37 cellular contexts compared by ENCODE assay signal in genomic region chr7:157248659-157249058, GRCh38.
"Had no signal": no experiment of that assay in that cellular context is flagged by ENCODE, and none has a peak within 500 bp of the region (broad histone marks: within the 10 kb centered on the region; RNA-seq: fewer than 3 reads in every experiment).

No MANE protein-coding gene starts in this region.

- FAIRE-seq: astrocyte had no signal

- H3K36me3 ChIP-seq: breast epithelium had no signal

- H3K9me3 Mint-ChIP-seq: activated naive CD4-positive, alpha-beta T cell treated with anti-CD3 and anti-CD28 coated beads for 36 hours; activated naive CD4-positive, alpha-beta T cell treated with anti-CD3 and anti-CD28 coated beads, Interleukin-2, amount 10 ng/mL, durations not matched to agents 7 days and 5 days; activated naive CD4-positive, alpha-beta T cell treated with anti-CD3 and anti-CD28 coated beads, Interleukin-2, amount 50 U/mL, for 24 hours; activated naive CD4-positive, alpha-beta T cell treated with anti-CD3 and anti-CD28 coated beads, Interleukin-2, amount 50 U/mL, for 72 hours; activated naive CD8-positive, alpha-beta T cell treated with anti-CD3 and anti-CD28 coated beads for 36 hours; activated naive CD8-positive, alpha-beta T cell treated with anti-CD3 and anti-CD28 coated beads, Interleukin-2, amount 10 ng/mL, durations not matched to agents 7 days and 5 days; activated naive CD8-positive, alpha-beta T cell treated with anti-CD3 and anti-CD28 coated beads, Interleukin-2, amount 50 U/mL, for 24 hours; activated T-cell treated with anti-CD3 and anti-CD28 coated beads, Interleukin-2, amount 50 U/mL, for 24 hours; activated T-cell treated with anti-CD3 and anti-CD28 coated beads, Interleukin-2, amount 50 U/mL, for 4 hours; activated T-cell treated with anti-CD3 and anti-CD28 coated beads, Interleukin-2, amount 50 U/mL, for 72 hours; activated T-helper 1 cell treated with anti-CD3 and anti-CD28 coated beads, Interleukin-12 subunit alpha, Interleukin-12 subunit beta, Interleukin-2, Interleukin-4 antibody, amounts not matched to agents 30 ng/mL and 10 ng/mL and 1 ng/mL, durations not matched to agents 14 hours and 24 hours and 36 hours; activated T-helper 17 cell treated with anti-CD3 and anti-CD28 coated beads, Interleukin-2, amount 50 U/mL, for 72 hours; activated T-helper 2 cell treated with anti-CD3 and anti-CD28 coated beads, Interferon-gamma antibody, Interleukin-2, Interleukin-4, amounts not matched to agents 10 μg/mL and 5 μg/mL and 100 μg/mL, durations not matched to agents 14 hours and 24 hours and 36 hours; brain; central memory CD8-positive, alpha-beta T cell had no signal

- H3K9me3 ChIP-seq: adrenal gland, ascending aorta, breast epithelium had no signal

- H3K36me3 Mint-ChIP-seq: activated naive CD4-positive, alpha-beta T cell treated with anti-CD3 and anti-CD28 coated beads, Interleukin-2, amount 50 U/mL, for 72 hours; activated naive CD8-positive, alpha-beta T cell had no signal

- H3K4me3 Mint-ChIP-seq: activated naive CD4-positive, alpha-beta T cell treated with anti-CD3 and anti-CD28 coated beads for 36 hours; activated naive CD4-positive, alpha-beta T cell treated with anti-CD3 and anti-CD28 coated beads, Interleukin-2, amount 10 ng/mL, durations not matched to agents 7 days and 5 days; activated naive CD4-positive, alpha-beta T cell treated with anti-CD3 and anti-CD28 coated beads, Interleukin-2, amount 50 U/mL, for 24 hours; activated naive CD8-positive, alpha-beta T cell; activated naive CD8-positive, alpha-beta T cell treated with anti-CD3 and anti-CD28 coated beads for 36 hours; activated naive CD8-positive, alpha-beta T cell treated with anti-CD3 and anti-CD28 coated beads, Interleukin-2, amount 10 ng/mL, durations not matched to agents 7 days and 5 days; activated naive CD8-positive, alpha-beta T cell treated with anti-CD3 and anti-CD28 coated beads, Interleukin-2, amount 50 U/mL, for 24 hours; activated T-cell treated with anti-CD3 and anti-CD28 coated beads, Interleukin-2, amount 50 U/mL, for 24 hours; activated T-cell treated with anti-CD3 and anti-CD28 coated beads, Interleukin-2, amount 50 U/mL, for 4 hours; activated T-cell treated with anti-CD3 and anti-CD28 coated beads, Interleukin-2, amount 50 U/mL, for 72 hours; activated T-helper 1 cell treated with anti-CD3 and anti-CD28 coated beads, Interleukin-12 subunit alpha, Interleukin-12 subunit beta, Interleukin-2, Interleukin-4 antibody, amounts not matched to agents 30 ng/mL and 10 ng/mL and 1 ng/mL, durations not matched to agents 14 hours and 24 hours and 36 hours; activated T-helper 17 cell treated with anti-CD3 and anti-CD28 coated beads, Interleukin-2, amount 50 U/mL, for 72 hours; brain; central memory CD8-positive, alpha-beta T cell had no signal

- ATAC-seq: activated naive CD4-positive, alpha-beta T cell treated with anti-CD3 and anti-CD28 coated beads, Interleukin-2, amount 50 U/mL, for 72 hours; activated naive CD8-positive, alpha-beta T cell treated with anti-CD3 and anti-CD28 coated beads, Interleukin-2, amount 50 U/mL, for 24 hours; activated T-cell treated with anti-CD3 and anti-CD28 coated beads, Interleukin-2, amount 50 U/mL, for 4 hours; activated T-cell treated with anti-CD3 and anti-CD28 coated beads, Interleukin-2, amount 50 U/mL, for 72 hours; activated T-helper 17 cell treated with anti-CD3 and anti-CD28 coated beads, Interleukin-2, amount 50 U/mL, for 72 hours; body of pancreas had no signal

- H3K27ac ChIP-seq: adrenal gland, ascending aorta, body of pancreas, brain microvascular endothelial cell, breast epithelium, cardiac muscle cell had no signal

- H3K27me3 ChIP-seq: adrenal gland, ascending aorta, body of pancreas, brain microvascular endothelial cell, breast epithelium, cardiac muscle cell had no signal

- H3K4me1 Mint-ChIP-seq: activated naive CD4-positive, alpha-beta T cell treated with anti-CD3 and anti-CD28 coated beads, Interleukin-2, amount 10 ng/mL, durations not matched to agents 7 days and 5 days; activated naive CD4-positive, alpha-beta T cell treated with anti-CD3 and anti-CD28 coated beads, Interleukin-2, amount 50 U/mL, for 24 hours; activated naive CD8-positive, alpha-beta T cell treated with anti-CD3 and anti-CD28 coated beads, Interleukin-2, amount 10 ng/mL, durations not matched to agents 7 days and 5 days; activated naive CD8-positive, alpha-beta T cell treated with anti-CD3 and anti-CD28 coated beads, Interleukin-2, amount 50 U/mL, for 24 hours; activated T-helper 17 cell treated with anti-CD3 and anti-CD28 coated beads, Interleukin-2, amount 50 U/mL, for 72 hours; brain; central memory CD8-positive, alpha-beta T cell had no signal

- DNase-seq: activated effector memory CD4-positive, alpha-beta T cell treated with anti-CD3 and anti-CD28 coated beads, Interleukin-2, amount 50 U/mL, for 16 hours; activated effector memory CD4-positive, alpha-beta T cell treated with Interleukin-2 at 50 U/mL for 16 hours; activated gamma-delta T cell; activated naive CD4-positive, alpha-beta T cell; activated naive CD4-positive, alpha-beta T cell treated with anti-CD3 and anti-CD28 coated beads for 36 hours; activated naive CD4-positive, alpha-beta T cell treated with anti-CD3 and anti-CD28 coated beads, Interleukin-2, amount 10 ng/mL, durations not matched to agents 7 days and 5 days; activated naive CD4-positive, alpha-beta T cell treated with anti-CD3 and anti-CD28 coated beads, Interleukin-2, amount 50 U/mL, for 16 hours; activated naive CD4-positive, alpha-beta T cell treated with Interleukin-2 at 50 U/mL for 16 hours; activated naive CD8-positive, alpha-beta T cell treated with anti-CD3 and anti-CD28 coated beads for 36 hours; activated naive CD8-positive, alpha-beta T cell treated with anti-CD3 and anti-CD28 coated beads, Interleukin-2, amount 10 ng/mL, durations not matched to agents 7 days and 5 days; activated naive CD8-positive, alpha-beta T cell treated with anti-CD3 and anti-CD28 coated beads, Interleukin-2, amount 50 U/mL, for 24 hours; activated T-cell treated with anti-CD3 and anti-CD28 coated beads, Interleukin-2, amount 50 U/mL, for 1 hour; activated T-cell treated with anti-CD3 and anti-CD28 coated beads, Interleukin-2, amount 50 U/mL, for 24 hours; activated T-cell treated with anti-CD3 and anti-CD28 coated beads, Interleukin-2, amount 50 U/mL, for 4 hours; activated T-cell treated with anti-CD3 and anti-CD28 coated beads, Interleukin-2, amount 50 U/mL, for 48 hours; activated T-cell treated with anti-CD3 and anti-CD28 coated beads, Interleukin-2, amount 50 U/mL, for 72 hours; adrenal gland; amniotic stem cell; amygdala; anterior cingulate cortex; body of pancreas; brain microvascular endothelial cell; caudate nucleus; central memory CD4-positive, alpha-beta T cell; cerebellar nuclear complex had no signal

- H3K27me3 Mint-ChIP-seq: activated naive CD4-positive, alpha-beta T cell treated with anti-CD3 and anti-CD28 coated beads, Interleukin-2, amount 10 ng/mL, durations not matched to agents 7 days and 5 days; activated naive CD4-positive, alpha-beta T cell treated with anti-CD3 and anti-CD28 coated beads, Interleukin-2, amount 50 U/mL, for 24 hours; activated naive CD8-positive, alpha-beta T cell; activated naive CD8-positive, alpha-beta T cell treated with anti-CD3 and anti-CD28 coated beads for 36 hours; activated naive CD8-positive, alpha-beta T cell treated with anti-CD3 and anti-CD28 coated beads, Interleukin-2, amount 10 ng/mL, durations not matched to agents 7 days and 5 days; activated naive CD8-positive, alpha-beta T cell treated with anti-CD3 and anti-CD28 coated beads, Interleukin-2, amount 50 U/mL, for 24 hours; activated T-cell treated with anti-CD3 and anti-CD28 coated beads, Interleukin-2, amount 50 U/mL, for 24 hours; activated T-helper 17 cell treated with anti-CD3 and anti-CD28 coated beads, Interleukin-2, amount 50 U/mL, for 72 hours; brain; central memory CD8-positive, alpha-beta T cell had no signal

- H3K4me1 ChIP-seq: adrenal gland, ascending aorta, body of pancreas, breast epithelium had no signal

- H3K4me3 ChIP-seq: adrenal gland, ascending aorta, body of pancreas, breast epithelium, cardiac muscle cell had no signal

- H3K27ac Mint-ChIP-seq: activated naive CD4-positive, alpha-beta T cell treated with anti-CD3 and anti-CD28 coated beads for 36 hours; activated naive CD4-positive, alpha-beta T cell treated with anti-CD3 and anti-CD28 coated beads, Interleukin-2, amount 10 ng/mL, durations not matched to agents 7 days and 5 days; activated naive CD4-positive, alpha-beta T cell treated with anti-CD3 and anti-CD28 coated beads, Interleukin-2, amount 50 U/mL, for 24 hours; activated naive CD4-positive, alpha-beta T cell treated with anti-CD3 and anti-CD28 coated beads, Interleukin-2, amount 50 U/mL, for 72 hours; activated naive CD8-positive, alpha-beta T cell; activated naive CD8-positive, alpha-beta T cell treated with anti-CD3 and anti-CD28 coated beads for 36 hours; activated naive CD8-positive, alpha-beta T cell treated with anti-CD3 and anti-CD28 coated beads, Interleukin-2, amount 10 ng/mL, durations not matched to agents 7 days and 5 days; activated naive CD8-positive, alpha-beta T cell treated with anti-CD3 and anti-CD28 coated beads, Interleukin-2, amount 50 U/mL, for 24 hours; activated T-cell treated with anti-CD3 and anti-CD28 coated beads, Interleukin-2, amount 50 U/mL, for 24 hours; activated T-cell treated with anti-CD3 and anti-CD28 coated beads, Interleukin-2, amount 50 U/mL, for 72 hours; activated T-helper 1 cell treated with anti-CD3 and anti-CD28 coated beads, Interleukin-12 subunit alpha, Interleukin-12 subunit beta, Interleukin-2, Interleukin-4 antibody, amounts not matched to agents 30 ng/mL and 10 ng/mL and 1 ng/mL, durations not matched to agents 14 hours and 24 hours and 36 hours; activated T-helper 17 cell treated with anti-CD3 and anti-CD28 coated beads, Interleukin-2, amount 50 U/mL, for 72 hours; brain had no signal
